8 cellular contexts compared by ENCODE assay signal in the genomic region with DNA sequence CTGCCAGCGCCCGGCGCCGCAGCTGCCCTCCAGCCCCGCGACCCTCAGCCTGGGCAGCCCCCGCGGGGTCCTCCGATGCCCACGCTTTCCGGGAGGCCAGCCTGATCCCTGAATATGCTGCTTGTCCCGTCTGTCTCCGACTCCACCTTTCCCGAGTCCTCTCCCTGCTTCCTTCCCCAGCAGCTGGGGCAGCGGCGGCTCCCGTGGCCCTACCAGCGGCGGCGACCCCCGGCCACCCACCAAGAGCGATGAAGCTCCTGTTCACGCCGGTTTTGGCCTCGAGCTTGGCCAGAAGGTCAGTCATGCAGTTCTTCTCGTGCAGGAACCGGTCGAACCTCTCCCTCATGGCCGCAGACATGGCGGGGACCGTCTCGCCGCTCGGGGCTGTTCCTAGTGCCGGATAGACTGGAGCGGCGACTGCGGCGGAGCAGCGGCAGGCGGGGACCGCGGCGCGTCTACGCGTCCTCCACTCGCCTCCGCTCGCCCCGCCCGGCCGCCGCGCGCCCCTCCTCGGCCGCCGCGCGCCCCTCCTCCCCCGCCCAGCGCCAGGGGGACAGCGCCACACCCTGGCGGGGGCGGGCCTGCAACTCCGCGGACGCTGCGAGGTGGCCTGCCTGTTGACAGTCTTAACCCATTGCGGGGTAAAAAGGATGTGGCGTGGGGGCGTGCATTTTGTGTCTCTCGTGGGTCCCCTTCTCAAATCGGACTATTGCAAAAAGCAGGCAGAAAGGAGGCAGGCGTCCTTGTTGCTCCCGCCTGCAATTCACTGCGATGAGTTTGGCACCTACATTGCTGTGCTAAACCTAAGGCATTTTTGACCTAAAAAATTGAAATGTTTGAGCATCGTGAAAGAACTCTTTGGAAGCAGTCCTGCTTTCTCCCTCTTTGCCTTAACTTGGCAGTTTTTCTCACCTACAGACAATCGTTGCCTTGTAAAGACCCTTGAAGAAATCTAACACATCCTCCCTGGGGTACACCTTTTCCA. TPM values are rescaled to one million over a fixed set of nuclear protein-coding genes. Genes with fewer than 3 reads are reported as not detected.
DNase-seq lines count a peak whose midpoint lies in the region; ATAC-seq and TF ChIP-seq lines count a peak whose summit lies in the region.

A gene (minus strand): TSS at position 395 of the 985 bp plus-strand sequence. CDS start 37 bp downstream, at position 358.

- peaks cover 6 to 16% of the 10 kb centered on the region in 2 donors for H3K36me3 Mint-ChIP-seq in activated T-cell treated with anti-CD3 and anti-CD28 coated beads, Interleukin-2, amount 50 U/mL, for 72 hours (ENCODE audit: insufficient read depth in 2 of 2)
- H3K36me3 Mint-ChIP-seq in naive B cell = peaks cover 0 to 18% of the 10 kb centered on the region in 2 donors
- peaks cover 28 to 30% of the 10 kb centered on the region in 2 donors for H3K36me3 Mint-ChIP-seq in stimulated activated naive B cell treated with anti-CD40 and anti-IgM and Interleukin-4, amounts not matched to agents 10 μg/mL and 1 μg/mL and 100 μg/mL, for 72 hours

- TF ChIP-seq POLR2A in Peyer's patch (IDR thresholded peaks at IDR 0.05) (peak; percentile 68 to 83), esophagus squamous epithelium (IDR thresholded peaks at IDR 0.05) (peak in 3 of 4 donors; percentile 20 to 89 (median 87))

- WGBS in esophagus squamous epithelium, 2 donors = 0 to 1% methylated on average over 8 to 24 of the region's 80 CpGs

- H3K9me3 ChIP-seq in Peyer's patch (no peaks in the 10 kb centered on the region), esophagus squamous epithelium (no peaks in the 10 kb centered on the region)

- H3K9me3 Mint-ChIP-seq in activated T-cell treated with anti-CD3 and anti-CD28 coated beads, Interleukin-2, amount 50 U/mL, for 72 hours = no peaks in the 10 kb centered on the region
- no peaks in the 10 kb centered on the region for H3K9me3 Mint-ChIP-seq in naive B cell
- H3K9me3 Mint-ChIP-seq in stimulated activated naive B cell treated with anti-CD40 and anti-IgM and Interleukin-4, amounts not matched to agents 10 μg/mL and 1 μg/mL and 100 μg/mL, for 72 hours = no peaks in the 10 kb centered on the region

- H3K27ac Mint-ChIP-seq in activated T-cell treated with anti-CD3 and anti-CD28 coated beads, Interleukin-2, amount 50 U/mL, for 72 hours = peak within 1 kb of the TSS; percentile 92
- H3K27ac Mint-ChIP-seq in naive B cell = peak within 1 kb of the TSS; percentile 84 to 99 (median 96)
- peak within 1 kb of the TSS; percentile 100 for H3K27ac Mint-ChIP-seq in stimulated activated naive B cell treated with anti-CD40 and anti-IgM and Interleukin-4, amounts not matched to agents 10 μg/mL and 1 μg/mL and 100 μg/mL, for 72 hours

- H3K27ac ChIP-seq in Peyer's patch (peak within 1 kb of the TSS; percentile 90 to 97 (median 95)), esophagus squamous epithelium (peak within 1 kb of the TSS; percentile 92 to 98 (median 96))

- H3K36me3 ChIP-seq in Peyer's patch = peaks cover 0 to 18% (median 0%) of the 10 kb centered on the region in 3 donors
- H3K36me3 ChIP-seq in esophagus squamous epithelium = peaks cover 0 to 29% (median 0%) of the 10 kb centered on the region in 3 donors

- intact Hi-C loops in esophagus squamous epithelium (cut with DNase I) = loop anchor here (10.0 kb wide), 1 partner anchor 367 kb away; no protein-coding TSS in a partner anchor

- TF ChIP-seq EP300 in Ishikawa (IDR thresholded peaks at IDR 0.05; ENCODE audit: borderline replicate concordance) = no peak

- DNase-seq in DMS53 (lab: John Stamatoyannopoulos, UW) (peak; percentile 94), Peyer's patch (peak; percentile 81 to 92 (median 89)), esophagus squamous epithelium (lab: John Stamatoyannopoulos, UW) (peak; percentile 66), naive B cell (peak; percentile 85)
- peak; percentile 88 to 92 for DNase-seq in activated T-cell treated with anti-CD3 and anti-CD28 coated beads, Interleukin-2, amount 50 U/mL, for 72 hours
- DNase-seq in stimulated activated naive B cell treated with anti-CD40 and anti-IgM and Interleukin-4, amounts not matched to agents 10 μg/mL and 1 μg/mL and 100 μg/mL, for 72 hours = peak; percentile 76

- H3K4me3 ChIP-seq in Peyer's patch (peak within 1 kb of the TSS; percentile 87 to 96 (median 90)), esophagus squamous epithelium (peak within 1 kb of the TSS; percentile 82 to 99 (median 94))

- H3K27me3 Mint-ChIP-seq in activated T-cell treated with anti-CD3 and anti-CD28 coated beads, Interleukin-2, amount 50 U/mL, for 72 hours (ENCODE audit: low read depth) = no peaks in the 10 kb centered on the region
- H3K27me3 Mint-ChIP-seq in naive B cell = no peaks in the 10 kb centered on the region
- no peaks in the 10 kb centered on the region for H3K27me3 Mint-ChIP-seq in stimulated activated naive B cell treated with anti-CD40 and anti-IgM and Interleukin-4, amounts not matched to agents 10 μg/mL and 1 μg/mL and 100 μg/mL, for 72 hours

- peak within 1 kb of the TSS; percentile 83 to 98 for H3K4me3 Mint-ChIP-seq in activated T-cell treated with anti-CD3 and anti-CD28 coated beads, Interleukin-2, amount 50 U/mL, for 72 hours
- peak within 1 kb of the TSS; percentile 77 to 98 (median 90) for H3K4me3 Mint-ChIP-seq in naive B cell
- peak within 1 kb of the TSS; percentile 80 to 100 for H3K4me3 Mint-ChIP-seq in stimulated activated naive B cell treated with anti-CD40 and anti-IgM and Interleukin-4, amounts not matched to agents 10 μg/mL and 1 μg/mL and 100 μg/mL, for 72 hours

- peak; percentile 56; the same call in 1 of the 2 replicates for TF ChIP-seq RAD21 in Ishikawa (IDR thresholded peaks at IDR 0.05; ENCODE audit: low read depth)

- ATAC-seq in GM21529 (IDR thresholded peaks at IDR 0.05; ENCODE audit: unreplicated experiment) = peak; percentile 54
- ATAC-seq in activated T-cell treated with anti-CD3 and anti-CD28 coated beads, Interleukin-2, amount 50 U/mL, for 72 hours (replicated peaks in 1 of 2) = peak; percentile 85 to 89
- ATAC-seq in naive B cell (ENCODE audit: low read depth in 2 of 2) = peak; percentile 66 to 68
- ATAC-seq in stimulated activated naive B cell treated with anti-CD40 and anti-IgM and Interleukin-4, amounts not matched to agents 10 μg/mL and 1 μg/mL and 100 μg/mL, for 72 hours (replicated peaks) = peak; percentile 74 to 77

- H3K4me1 Mint-ChIP-seq in activated T-cell treated with anti-CD3 and anti-CD28 coated beads, Interleukin-2, amount 50 U/mL, for 72 hours (ENCODE audit: low read depth) = peaks cover 67% of the 10 kb centered on the region
- H3K4me1 Mint-ChIP-seq in naive B cell = peaks cover 44 to 84% (median 58%) of the 10 kb centered on the region in 3 donors
- peaks cover 42 to 69% of the 10 kb centered on the region in 2 donors for H3K4me1 Mint-ChIP-seq in stimulated activated naive B cell treated with anti-CD40 and anti-IgM and Interleukin-4, amounts not matched to agents 10 μg/mL and 1 μg/mL and 100 μg/mL, for 72 hours

- peaks cover 0 to 37% (median 9%) of the 10 kb centered on the region in 4 donors for H3K4me1 ChIP-seq in Peyer's patch
- peaks cover 11 to 53% (median 25%) of the 10 kb centered on the region in 3 donors for H3K4me1 ChIP-seq in esophagus squamous epithelium

- no peaks in the 10 kb centered on the region for H3K27me3 ChIP-seq in Peyer's patch
- no peaks in the 10 kb centered on the region for H3K27me3 ChIP-seq in esophagus squamous epithelium

- TF ChIP-seq CTCF in Peyer's patch (IDR thresholded peaks at IDR 0.05) (peak; percentile 66 to 90 (median 85)), esophagus squamous epithelium (IDR thresholded peaks at IDR 0.05) (peak; percentile 36 to 89 (median 74))

TF ChIP-seq in Ishikawa, 13 proteins besides CTCF, POLR2A, EP300 and RAD21 (continues in another document):
- TF ChIP-seq TEAD4 (IDR thresholded peaks at IDR 0.05) (no peak), FOXM1 (IDR thresholded peaks at IDR 0.05; ENCODE audit: borderline replicate concordance, low read depth) (no peak), EGR1 (IDR thresholded peaks at IDR 0.05) (peak; percentile 74), NFIC (IDR thresholded peaks at IDR 0.05) (no peak)
- TF ChIP-seq, protein P1, sequence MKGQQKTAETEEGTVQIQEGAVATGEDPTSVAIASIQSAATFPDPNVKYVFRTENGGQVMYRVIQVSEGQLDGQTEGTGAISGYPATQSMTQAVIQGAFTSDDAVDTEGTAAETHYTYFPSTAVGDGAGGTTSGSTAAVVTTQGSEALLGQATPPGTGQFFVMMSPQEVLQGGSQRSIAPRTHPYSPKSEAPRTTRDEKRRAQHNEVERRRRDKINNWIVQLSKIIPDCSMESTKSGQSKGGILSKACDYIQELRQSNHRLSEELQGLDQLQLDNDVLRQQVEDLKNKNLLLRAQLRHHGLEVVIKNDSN (IDR thresholded peaks at IDR 0.05) = no peak
- TF ChIP-seq, protein P2, sequence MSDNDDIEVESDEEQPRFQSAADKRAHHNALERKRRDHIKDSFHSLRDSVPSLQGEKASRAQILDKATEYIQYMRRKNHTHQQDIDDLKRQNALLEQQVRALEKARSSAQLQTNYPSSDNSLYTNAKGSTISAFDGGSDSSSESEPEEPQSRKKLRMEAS (IDR thresholded peaks at IDR 0.05) = peak; percentile 87

RNA-seq across cellular contexts. Expression of the gene that starts here (rescaled TPM):
- total RNA-seq in Peyer's patch (10 to 100 TPM; 19.8 to 47.5 (median 35.6) TPM), esophagus squamous epithelium (10 to 100 TPM; 25.5 to 60.8 (median 36.1) TPM)
- total RNA-seq in activated T-cell treated with anti-CD3 and anti-CD28 coated beads, Interleukin-2, amount 50 U/mL, for 72 hours = 10 to 100 TPM; 51.0 to 63.8 TPM
- polyA plus RNA-seq in naive B cell (ENCODE audit: low read depth in 6 of 6) = 100 to 1,000 TPM in 3 of 6 donors, 10 to 100 TPM in 3; 92.3 to 138 (median 101) TPM

Comparison
In these comparisons a context has a peak if more than half of its experiments do, and no peak if none do; other contexts are left out.
1. Peak in every context shown above with its lines: DNase-seq, ATAC-seq, H3K4me3 ChIP-seq and H3K27ac ChIP-seq.